39 cellular contexts compared by ENCODE assay signal in the genomic region with DNA sequence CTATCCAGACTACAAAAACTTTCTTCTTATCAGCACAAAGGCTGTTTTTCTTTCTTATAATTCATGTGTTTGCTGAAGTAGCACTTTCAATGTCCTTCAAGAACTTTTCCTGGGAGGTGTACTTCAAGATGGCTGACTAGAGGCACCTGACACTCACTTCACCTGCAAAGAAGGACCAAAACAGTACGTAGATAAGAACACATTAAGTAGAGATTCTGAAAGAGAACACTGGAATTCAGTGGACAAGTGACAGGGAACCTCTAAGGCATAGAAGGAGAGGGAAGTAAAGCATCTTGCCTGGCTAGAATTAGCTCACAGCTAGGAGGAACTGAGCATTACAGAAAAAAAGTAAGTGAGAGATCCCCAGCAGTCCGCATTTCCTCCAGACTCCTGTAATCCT. TPM values are rescaled to one million over a fixed set of nuclear protein-coding genes. Genes with fewer than 3 reads are reported as not detected.
"Had no signal": no experiment of that assay in that cellular context is flagged by ENCODE, and none has a peak within 500 bp of the region (broad histone marks: within the 10 kb centered on the region; RNA-seq: fewer than 3 reads in every experiment).

No MANE protein-coding gene starts in this region.

- H3K4me1 ChIP-seq: adrenal gland, body of pancreas, breast epithelium had no signal

- H3K36me3 ChIP-seq: adrenal gland, brain microvascular endothelial cell, breast epithelium, WERI-Rb-1 had no signal

- H3K27me3 ChIP-seq: body of pancreas, brain microvascular endothelial cell had no signal

- H3K9me3 ChIP-seq: adrenal gland, body of pancreas had no signal

- ATAC-seq: activated CD4-positive, alpha-beta T cell treated with anti-CD3 and anti-CD28 coated beads for 36 hours; activated CD4-positive, CD25-positive, alpha-beta regulatory T cell treated with anti-CD3 and anti-CD28 coated beads, Interleukin-2, amount 50 U/mL, for 24 hours; activated CD8-positive, alpha-beta memory T cell treated with anti-CD3 and anti-CD28 coated beads, Interleukin-2, amount 10 ng/mL, durations not matched to agents 7 days and 5 days; activated CD8-positive, alpha-beta T cell treated with anti-CD3 and anti-CD28 coated beads, Interleukin-2, amount 10 ng/mL, durations not matched to agents 7 days and 5 days; activated naive CD4-positive, alpha-beta T cell treated with anti-CD3 and anti-CD28 coated beads, Interleukin-2, amount 50 U/mL, for 72 hours; activated T-cell treated with anti-CD3 and anti-CD28 coated beads, Interleukin-2, amount 50 U/mL, for 4 hours; activated T-cell treated with anti-CD3 and anti-CD28 coated beads, Interleukin-2, amount 50 U/mL, for 72 hours; activated T-helper 17 cell treated with anti-CD3 and anti-CD28 coated beads, Interleukin-2, amount 50 U/mL, for 72 hours; body of pancreas had no signal

- H3K27ac ChIP-seq: adrenal gland, body of pancreas, brain microvascular endothelial cell, breast epithelium, WERI-Rb-1 had no signal

- H3K4me3 ChIP-seq: adrenal gland, body of pancreas, breast epithelium had no signal

- DNase-seq: activated CD4-positive, alpha-beta memory T cell treated with anti-CD3 and anti-CD28 coated beads, Interleukin-2, amount 10 ng/mL, durations not matched to agents 7 days and 5 days; activated CD4-positive, alpha-beta T cell treated with anti-CD3 and anti-CD28 coated beads for 1 hour; activated CD4-positive, alpha-beta T cell treated with anti-CD3 and anti-CD28 coated beads for 36 hours; activated CD4-positive, alpha-beta T cell treated with anti-CD3 and anti-CD28 coated beads for 48 hours; activated CD4-positive, alpha-beta T cell treated with anti-CD3 and anti-CD28 coated beads, Interleukin-2, amount 10 ng/mL, durations not matched to agents 7 days and 5 days; activated CD4-positive, alpha-beta T cell treated with anti-CD3 and anti-CD28 coated beads, Interleukin-2, amount 50 U/mL, for 48 hours; activated CD4-positive, CD25-positive, alpha-beta regulatory T cell; activated CD8-positive, alpha-beta memory T cell treated with anti-CD3 and anti-CD28 coated beads for 24 hours; activated CD8-positive, alpha-beta memory T cell treated with anti-CD3 and anti-CD28 coated beads, Interleukin-2, amount 10 ng/mL, durations not matched to agents 7 days and 5 days; activated CD8-positive, alpha-beta T cell treated with anti-CD3 and anti-CD28 coated beads, Interleukin-2, amount 10 ng/mL, durations not matched to agents 7 days and 5 days; activated effector memory CD4-positive, alpha-beta T cell treated with anti-CD3 and anti-CD28 coated beads, Interleukin-2, amount 50 U/mL, for 16 hours; activated gamma-delta T cell treated with Interleukin-2 at 50 U/mL for 16 hours; activated naive CD4-positive, alpha-beta T cell; activated naive CD4-positive, alpha-beta T cell treated with anti-CD3 and anti-CD28 coated beads for 36 hours; activated naive CD4-positive, alpha-beta T cell treated with anti-CD3 and anti-CD28 coated beads, Interleukin-2, amount 50 U/mL, for 16 hours; activated naive CD8-positive, alpha-beta T cell treated with anti-CD3 and anti-CD28 coated beads for 36 hours; activated T-cell treated with anti-CD3 and anti-CD28 coated beads for 4 hours; activated T-cell treated with anti-CD3 and anti-CD28 coated beads, Interleukin-2, amount 50 U/mL, for 1 hour; activated T-cell treated with anti-CD3 and anti-CD28 coated beads, Interleukin-2, amount 50 U/mL, for 4 hours; activated T-cell treated with anti-CD3 and anti-CD28 coated beads, Interleukin-2, amount 50 U/mL, for 72 hours; adrenal gland; amniotic stem cell; aorta; body of pancreas; brain microvascular endothelial cell; central memory CD4-positive, alpha-beta T cell; T-helper 1 cell; T-helper 2 cell; T-helper 9 cell; WERI-Rb-1 had no signal

RNA-seq across cellular contexts. Expression of gene BMP15, which starts 21.7 kb away (rescaled TPM):
- total RNA-seq: activated CD4-positive, alpha-beta memory T cell treated with anti-CD3 and anti-CD28 coated beads, Interleukin-2, amount 10 ng/mL, durations not matched to agents 7 days and 5 days; activated CD4-positive, alpha-beta T cell treated with anti-CD3 and anti-CD28 coated beads for 36 hours; activated CD4-positive, alpha-beta T cell treated with anti-CD3 and anti-CD28 coated beads, Interleukin-2, amount 10 ng/mL, durations not matched to agents 7 days and 5 days; activated CD8-positive, alpha-beta memory T cell treated with anti-CD3 and anti-CD28 coated beads, Interleukin-2, amount 10 ng/mL, durations not matched to agents 7 days and 5 days; activated CD8-positive, alpha-beta T cell treated with anti-CD3 and anti-CD28 coated beads, Interleukin-2, amount 10 ng/mL, durations not matched to agents 7 days and 5 days; activated naive CD4-positive, alpha-beta T cell treated with anti-CD3 and anti-CD28 coated beads for 36 hours; activated naive CD4-positive, alpha-beta T cell treated with anti-CD3 and anti-CD28 coated beads, Interleukin-2, amount 50 U/mL, for 72 hours; activated naive CD8-positive, alpha-beta T cell treated with anti-CD3 and anti-CD28 coated beads for 36 hours; activated T-cell treated with anti-CD3 and anti-CD28 coated beads, Interleukin-2, amount 50 U/mL, for 4 hours; activated T-cell treated with anti-CD3 and anti-CD28 coated beads, Interleukin-2, amount 50 U/mL, for 72 hours; activated T-helper 1 cell treated with anti-CD3 and anti-CD28 coated beads, Interleukin-12 subunit alpha, Interleukin-12 subunit beta, Interleukin-2, Interleukin-4 antibody, amounts not matched to agents 30 ng/mL and 10 ng/mL and 1 ng/mL, durations not matched to agents 14 hours and 24 hours and 36 hours; activated T-helper 17 cell treated with anti-CD3 and anti-CD28 coated beads, Interleukin-2, amount 50 U/mL, for 72 hours; adrenal gland; aorta; astrocyte; body of pancreas; breast epithelium; cardiac septum; cerebellum; WTC11 had no signal
